In genomic region chr7:6376820-6377219, GRCh38 we compare ENCODE assay signal across 10 cellular contexts. TPM values are rescaled to one million over a fixed set of nuclear protein-coding genes. Genes with fewer than 3 reads are reported as not detected.
A peak's percentile ranks its signal among the peaks of the same experiment; 100 is the strongest.
DNase-seq lines count a peak whose midpoint lies in the region; ATAC-seq and TF ChIP-seq lines count a peak whose summit lies in the region.
"Had no signal": no experiment of that assay in that cellular context is flagged by ENCODE, and none has a peak within 500 bp of the region (broad histone marks: within the 10 kb centered on the region; RNA-seq: fewer than 3 reads in every experiment).

No MANE protein-coding gene starts in this region.

- H3K27ac ChIP-seq in substantia nigra (ENCODE audit: low read depth, low read length, poor library complexity, severe bottlenecking) = peak overlapping the region; percentile 17

- intact Hi-C loops in activated T-helper 2 cell treated with anti-CD3 and anti-CD28 coated beads, Interferon-gamma antibody, Interleukin-2, Interleukin-4, amounts not matched to agents 10 μg/mL and 5 μg/mL and 100 μg/mL, durations not matched to agents 14 hours and 24 hours and 36 hours (cut with micrococcal nuclease) = no loop called here

- H3K4me3 Mint-ChIP-seq in activated T-cell treated with anti-CD3 and anti-CD28 coated beads, Interleukin-2, amount 50 U/mL, for 24 hours = peak overlapping the region; percentile 96
- H3K4me3 Mint-ChIP-seq in activated T-helper 2 cell treated with anti-CD3 and anti-CD28 coated beads, Interferon-gamma antibody, Interleukin-2, Interleukin-4, amounts not matched to agents 10 μg/mL and 5 μg/mL and 100 μg/mL, durations not matched to agents 14 hours and 24 hours and 36 hours (ENCODE audit: low read depth) = peak overlapping the region; percentile 67

- H3K27me3 ChIP-seq in kidney epithelial cell (ENCODE audit: control insufficient read depth, insufficient read depth, low read length) = no peaks in the 10 kb centered on the region
- H3K27me3 ChIP-seq: BE2C had no signal

- peak overlapping the region; percentile 21 for H3K4me3 ChIP-seq in kidney epithelial cell (ENCODE audit: low read depth, low read length)

- H3K36me3 ChIP-seq in kidney epithelial cell (ENCODE audit: control insufficient read depth, insufficient read depth, low read length) = no peaks in the 10 kb centered on the region

- ATAC-seq in HG03159 (IDR thresholded peaks at IDR 0.05; ENCODE audit: unreplicated experiment) (no peak), GM19351 (IDR thresholded peaks at IDR 0.05; ENCODE audit: unreplicated experiment) (no peak)

- peaks cover 51% of the 10 kb centered on the region for H3K36me3 Mint-ChIP-seq in activated T-cell treated with anti-CD3 and anti-CD28 coated beads, Interleukin-2, amount 50 U/mL, for 24 hours (ENCODE audit: low read depth)
- peaks cover 36% of the 10 kb centered on the region for H3K36me3 Mint-ChIP-seq in activated T-helper 2 cell treated with anti-CD3 and anti-CD28 coated beads, Interferon-gamma antibody, Interleukin-2, Interleukin-4, amounts not matched to agents 10 μg/mL and 5 μg/mL and 100 μg/mL, durations not matched to agents 14 hours and 24 hours and 36 hours (ENCODE audit: low read depth)

- H3K9me3 Mint-ChIP-seq in activated T-cell treated with anti-CD3 and anti-CD28 coated beads, Interleukin-2, amount 50 U/mL, for 24 hours = no peaks in the 10 kb centered on the region
- H3K9me3 Mint-ChIP-seq in activated T-helper 2 cell treated with anti-CD3 and anti-CD28 coated beads, Interferon-gamma antibody, Interleukin-2, Interleukin-4, amounts not matched to agents 10 μg/mL and 5 μg/mL and 100 μg/mL, durations not matched to agents 14 hours and 24 hours and 36 hours = no peaks in the 10 kb centered on the region

- H3K27ac Mint-ChIP-seq in activated T-cell treated with anti-CD3 and anti-CD28 coated beads, Interleukin-2, amount 50 U/mL, for 24 hours = peak overlapping the region; percentile 85
- peak overlapping the region; percentile 52 for H3K27ac Mint-ChIP-seq in activated T-helper 2 cell treated with anti-CD3 and anti-CD28 coated beads, Interferon-gamma antibody, Interleukin-2, Interleukin-4, amounts not matched to agents 10 μg/mL and 5 μg/mL and 100 μg/mL, durations not matched to agents 14 hours and 24 hours and 36 hours

- DNase-seq in activated T-cell treated with anti-CD3 and anti-CD28 coated beads, Interleukin-2, amount 50 U/mL, for 24 hours = no peak
- DNase-seq in activated T-cell treated with anti-CD3 and anti-CD28 coated beads for 4 hours (no peak), kidney epithelial cell (ENCODE audit: low read depth) (no peak), substantia nigra (lab: John Stamatoyannopoulos, UW) (no peak), DMS153 treated with DMSO at 0.1 percent for 48 hours (lab: John Stamatoyannopoulos, UW; ENCODE audit: unreplicated experiment) (no peak)
- DNase-seq in activated T-helper 2 cell treated with anti-CD3 and anti-CD28 coated beads, Interferon-gamma antibody, Interleukin-2, Interleukin-4, amounts not matched to agents 10 μg/mL and 5 μg/mL and 100 μg/mL, durations not matched to agents 14 hours and 24 hours and 36 hours (ENCODE audit: low spot score) = no peak
- DNase-seq: BE2C, retina had no signal

- no peak for TF ChIP-seq CTCF in kidney epithelial cell (IDR thresholded peaks at IDR 0.05; ENCODE audit: insufficient read depth, low read length, poor library complexity, severe bottlenecking)

- H3K4me1 Mint-ChIP-seq in activated T-cell treated with anti-CD3 and anti-CD28 coated beads, Interleukin-2, amount 50 U/mL, for 24 hours (ENCODE audit: low read depth) = peaks cover 54% of the 10 kb centered on the region
- peaks cover 34% of the 10 kb centered on the region for H3K4me1 Mint-ChIP-seq in activated T-helper 2 cell treated with anti-CD3 and anti-CD28 coated beads, Interferon-gamma antibody, Interleukin-2, Interleukin-4, amounts not matched to agents 10 μg/mL and 5 μg/mL and 100 μg/mL, durations not matched to agents 14 hours and 24 hours and 36 hours (ENCODE audit: low read depth)

- no peaks in the 10 kb centered on the region for H3K27me3 Mint-ChIP-seq in activated T-cell treated with anti-CD3 and anti-CD28 coated beads, Interleukin-2, amount 50 U/mL, for 24 hours
- H3K27me3 Mint-ChIP-seq in activated T-helper 2 cell treated with anti-CD3 and anti-CD28 coated beads, Interferon-gamma antibody, Interleukin-2, Interleukin-4, amounts not matched to agents 10 μg/mL and 5 μg/mL and 100 μg/mL, durations not matched to agents 14 hours and 24 hours and 36 hours (ENCODE audit: low read depth) = no peaks in the 10 kb centered on the region

RNA-seq across cellular contexts. Expression of gene RAC1, which starts 2.5 kb away (rescaled TPM):
- 174 and 175 TPM in 2 replicates for total RNA-seq in activated T-helper 2 cell treated with anti-CD3 and anti-CD28 coated beads, Interferon-gamma antibody, Interleukin-2, Interleukin-4, amounts not matched to agents 10 μg/mL and 5 μg/mL and 100 μg/mL, durations not matched to agents 14 hours and 24 hours and 36 hours
- 214 and 250 TPM in 2 replicates for total RNA-seq in kidney epithelial cell

RNA-seq across cellular contexts. Expression of gene FAM220A, which starts 28.1 kb away (rescaled TPM):
- 7.6 and 8.9 TPM in 2 replicates for total RNA-seq in activated T-helper 2 cell treated with anti-CD3 and anti-CD28 coated beads, Interferon-gamma antibody, Interleukin-2, Interleukin-4, amounts not matched to agents 10 μg/mL and 5 μg/mL and 100 μg/mL, durations not matched to agents 14 hours and 24 hours and 36 hours
- total RNA-seq in kidney epithelial cell = 23.4 and 24.2 TPM in 2 replicates
